21 cellular contexts compared by ENCODE assay signal in the genomic region with DNA sequence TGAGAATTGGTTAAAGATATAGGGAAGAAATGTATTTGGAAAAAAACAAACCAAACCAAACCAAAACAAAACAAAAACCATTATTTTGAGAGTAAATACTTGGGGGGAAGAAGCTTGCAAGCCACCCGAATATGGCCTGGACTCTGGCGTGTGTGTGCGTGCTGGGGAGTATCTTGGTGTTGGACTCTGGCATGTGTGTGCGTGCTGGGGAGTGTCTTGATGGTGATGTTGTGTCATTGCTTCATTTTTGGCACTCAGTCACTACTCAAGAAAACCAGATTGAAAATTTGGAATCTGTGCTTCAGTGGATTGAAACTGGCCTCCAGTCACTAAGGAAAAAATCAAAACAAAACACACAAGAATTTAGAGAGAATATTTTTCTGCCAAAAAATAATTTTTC.
A peak's percentile ranks its signal among the peaks of the same experiment; 100 is the strongest.
DNase-seq lines count a peak whose midpoint lies in the region; ATAC-seq and TF ChIP-seq lines count a peak whose summit lies in the region.
"Had no signal": no experiment of that assay in that cellular context is flagged by ENCODE, and none has a peak within 500 bp of the region (broad histone marks: within the 10 kb centered on the region; RNA-seq: fewer than 3 reads in every experiment).

No MANE protein-coding gene starts in this region.

- no peaks in the 10 kb centered on the region for H3K9me3 Mint-ChIP-seq in HFFc6
- H3K9me3 Mint-ChIP-seq: CD8-positive, alpha-beta memory T cell; stimulated activated memory B cell treated with anti-CD40 and anti-IgM and Interleukin-4, amounts not matched to agents 10 μg/mL and 1 μg/mL and 100 μg/mL, for 72 hours had no signal

- H3K36me3 ChIP-seq in fibroblast of lung (ENCODE audit: control insufficient read depth, insufficient read depth, low read length): no peaks in the 10 kb centered on the region
- H3K36me3 ChIP-seq in tibial artery: no peaks in the 10 kb centered on the region

- intact Hi-C loops in tibial artery (cut with DNase I; ENCODE audit: low total_unique reads): no loop called here

- peak overlapping the region; percentile 12; the same call in 1 of the 2 replicates for H3K4me3 Mint-ChIP-seq in HFFc6
- H3K4me3 Mint-ChIP-seq: activated naive CD4-positive, alpha-beta T cell treated with anti-CD3 and anti-CD28 coated beads, Interleukin-2, amount 50 U/mL, for 24 hours; CD8-positive, alpha-beta memory T cell; memory B cell; stimulated activated memory B cell treated with anti-CD40 and anti-IgM and Interleukin-4, amounts not matched to agents 10 μg/mL and 1 μg/mL and 100 μg/mL, for 72 hours; WTC11 had no signal

- H3K9ac ChIP-seq in fibroblast of lung (ENCODE audit: insufficient read depth, low read length): no peak overlapping the region
- H3K9ac ChIP-seq: KMS-11 had no signal

- H3K27me3 Mint-ChIP-seq in HFFc6 (ENCODE audit: insufficient read depth): peaks cover 2% of the 10 kb centered on the region; the same call in 1 of the 2 replicates
- H3K27me3 Mint-ChIP-seq: activated naive CD4-positive, alpha-beta T cell treated with anti-CD3 and anti-CD28 coated beads, Interleukin-2, amount 50 U/mL, for 24 hours; memory B cell; progenitor cell of endocrine pancreas; stimulated activated memory B cell treated with anti-CD40 and anti-IgM and Interleukin-4, amounts not matched to agents 10 μg/mL and 1 μg/mL and 100 μg/mL, for 72 hours had no signal

- H3K27ac ChIP-seq in fibroblast of lung (ENCODE audit: insufficient read depth, low read length) (peak overlapping the region; percentile 51), tibial artery (peak overlapping the region in 1 of 2 donors; percentile 24)
- H3K27ac ChIP-seq: KMS-11 had no signal

- H3K79me2 ChIP-seq in fibroblast of lung (ENCODE audit: control insufficient read depth, insufficient read depth, low read length): no peaks in the 10 kb centered on the region

- H3K4me2 ChIP-seq in fibroblast of lung (ENCODE audit: extremely low read depth, insufficient read depth, low read length): no peak overlapping the region
- H3K4me2 ChIP-seq: KMS-11 had no signal

- TF ChIP-seq CTCF in HFFc6 (IDR thresholded peaks at IDR 0.05) (no peak), fibroblast of lung (conservative IDR thresholded peaks at IDR 0.05 in 1 of 2, IDR thresholded peaks at IDR 0.05 in 1 of 2; ENCODE audit: low read depth in 1 of 2, low read length in 2 of 2) (no peak), tibial artery (IDR thresholded peaks at IDR 0.05) (no peak)

- no peaks in the 10 kb centered on the region for H4K20me1 ChIP-seq in fibroblast of lung (ENCODE audit: control insufficient read depth, extremely low read depth, insufficient read depth, low read length)

- H3K4me3 ChIP-seq in fibroblast of lung (replicated peaks in 1 of 4; ENCODE audit: control extremely low read depth in 1 of 4, insufficient read depth in 1 of 4, low read depth in 3 of 4, low read length in 4 of 4) (no peak overlapping the region), tibial artery (no peak overlapping the region)

- ATAC-seq in HG03175 (IDR thresholded peaks at IDR 0.05; ENCODE audit: unreplicated experiment): no peak
- no peak for ATAC-seq in GM21423 (IDR thresholded peaks at IDR 0.05; ENCODE audit: unreplicated experiment)
- no peak for ATAC-seq in GM21576 (IDR thresholded peaks at IDR 0.05; ENCODE audit: unreplicated experiment)
- no peak for ATAC-seq in HG02623 (IDR thresholded peaks at IDR 0.05; ENCODE audit: unreplicated experiment)
- ATAC-seq: HCT116; Panc1; stimulated activated memory B cell treated with anti-CD40 and anti-IgM and Interleukin-4, amounts not matched to agents 10 μg/mL and 1 μg/mL and 100 μg/mL, for 72 hours; WTC11 had no signal

- H3K4me1 ChIP-seq in fibroblast of lung (ENCODE audit: control insufficient read depth, extremely low read depth, insufficient read depth, low read length) (peaks cover 6% of the 10 kb centered on the region), tibial artery (peaks cover 0 to 19% (median 7%) of the 10 kb centered on the region in 4 donors)

- H3K4me1 Mint-ChIP-seq in HFFc6 (ENCODE audit: low read depth): peaks cover 34% of the 10 kb centered on the region

- DNase-seq in HFFc6 (peak; percentile 56), fibroblast of lung (ENCODE audit: low read depth in 2 of 2) (peak in 1 of 2 donors; percentile 69), myocyte (ENCODE audit: low read depth) (peak; percentile 30), tibial artery (peak; percentile 74 to 82)
- DNase-seq: activated CD8-positive, alpha-beta memory T cell treated with anti-CD3 and anti-CD28 coated beads, Interleukin-2, amount 50 U/mL, for 4 hours; CD8-positive, alpha-beta memory T cell; NCI-H187 treated with DMSO at 0.1 percent for 48 hours; NCI-H526 treated with DMSO at 0.1 percent for 48 hours; stimulated activated CD4-positive, alpha-beta T cell treated with anti-CD3 and anti-CD28 coated beads, Interleukin-4, amount 100 ng/mL, for 4 hours had no signal

- peak overlapping the region; percentile 64 for H3K27ac Mint-ChIP-seq in HFFc6
- H3K27ac Mint-ChIP-seq: activated naive CD4-positive, alpha-beta T cell treated with anti-CD3 and anti-CD28 coated beads, Interleukin-2, amount 50 U/mL, for 24 hours; memory B cell; progenitor cell of endocrine pancreas; stimulated activated memory B cell treated with anti-CD40 and anti-IgM and Interleukin-4, amounts not matched to agents 10 μg/mL and 1 μg/mL and 100 μg/mL, for 72 hours; WTC11 had no signal

- H3K9me3 ChIP-seq in fibroblast of lung (ENCODE audit: control insufficient read depth, insufficient read depth, low read depth, low read length) (no peaks in the 10 kb centered on the region), tibial artery (no peaks in the 10 kb centered on the region)

- no peaks in the 10 kb centered on the region for H3K27me3 ChIP-seq in fibroblast of lung (ENCODE audit: control insufficient read depth, insufficient read depth, low read length)
- H3K27me3 ChIP-seq in tibial artery: no peaks in the 10 kb centered on the region

- no peak overlapping the region for H2AFZ ChIP-seq in fibroblast of lung (ENCODE audit: low read length)

- no peaks in the 10 kb centered on the region for H3K36me3 Mint-ChIP-seq in HFFc6 (ENCODE audit: low read depth)
- H3K36me3 Mint-ChIP-seq: CD8-positive, alpha-beta memory T cell; memory B cell; stimulated activated memory B cell treated with anti-CD40 and anti-IgM and Interleukin-4, amounts not matched to agents 10 μg/mL and 1 μg/mL and 100 μg/mL, for 72 hours; WTC11 had no signal
